In genomic region chr9:6927838-6928237, GRCh38 we compare ENCODE assay signal across 20 cellular contexts.
"Had no signal": no experiment of that assay in that cellular context is flagged by ENCODE, and none has a peak within 500 bp of the region (broad histone marks: within the 10 kb centered on the region; RNA-seq: fewer than 3 reads in every experiment).

No MANE protein-coding gene starts in this region.

- H3K27me3 ChIP-seq: breast epithelium had no signal

- H3K36me3 ChIP-seq: breast epithelium had no signal

- H3K27ac Mint-ChIP-seq: activated CD8-positive, alpha-beta memory T cell treated with anti-CD3 and anti-CD28 coated beads, Interleukin-2, amount 10 ng/mL, durations not matched to agents 7 days and 5 days; activated T-cell treated with anti-CD3 and anti-CD28 coated beads, Interleukin-2, amount 50 U/mL, for 24 hours; activated T-helper 1 cell treated with anti-CD3 and anti-CD28 coated beads, Interleukin-12 subunit alpha, Interleukin-12 subunit beta, Interleukin-2, Interleukin-4 antibody, amounts not matched to agents 30 ng/mL and 10 ng/mL and 1 ng/mL, durations not matched to agents 14 hours and 24 hours and 36 hours had no signal

- H3K27ac ChIP-seq: breast epithelium, KMS-11 had no signal

- H3K9me3 ChIP-seq: breast epithelium had no signal

- DNase-seq: activated CD4-positive, alpha-beta T cell treated with anti-CD3 and anti-CD28 coated beads for 4 hours; activated CD8-positive, alpha-beta memory T cell treated with anti-CD3 and anti-CD28 coated beads, Interleukin-2, amount 10 ng/mL, durations not matched to agents 7 days and 5 days; activated effector memory CD4-positive, alpha-beta T cell treated with anti-CD3 and anti-CD28 coated beads, Interleukin-2, amount 50 U/mL, for 16 hours; activated naive CD4-positive, alpha-beta T cell treated with Interleukin-2 at 50 U/mL for 16 hours; activated T-cell treated with anti-CD3 and anti-CD28 coated beads, Interleukin-2, amount 50 U/mL, for 24 hours; aorta; central memory CD4-positive, alpha-beta T cell; NCI-H1092 treated with DMSO at 0.1 percent for 48 hours; NCI-H1417 treated with DMSO at 0.1 percent for 48 hours; NCI-H1694; NCI-H2029; NCI-H446; NCI-H524; PC-3; SIG-M5; T-helper 2 cell had no signal

- H3K9me3 Mint-ChIP-seq: activated T-cell treated with anti-CD3 and anti-CD28 coated beads, Interleukin-2, amount 50 U/mL, for 24 hours; activated T-helper 1 cell treated with anti-CD3 and anti-CD28 coated beads, Interleukin-12 subunit alpha, Interleukin-12 subunit beta, Interleukin-2, Interleukin-4 antibody, amounts not matched to agents 30 ng/mL and 10 ng/mL and 1 ng/mL, durations not matched to agents 14 hours and 24 hours and 36 hours; IgD-negative memory B cell had no signal

- H3K4me1 ChIP-seq: breast epithelium had no signal

- H3K4me3 Mint-ChIP-seq: activated CD8-positive, alpha-beta memory T cell treated with anti-CD3 and anti-CD28 coated beads, Interleukin-2, amount 10 ng/mL, durations not matched to agents 7 days and 5 days; activated T-cell treated with anti-CD3 and anti-CD28 coated beads, Interleukin-2, amount 50 U/mL, for 24 hours; activated T-helper 1 cell treated with anti-CD3 and anti-CD28 coated beads, Interleukin-12 subunit alpha, Interleukin-12 subunit beta, Interleukin-2, Interleukin-4 antibody, amounts not matched to agents 30 ng/mL and 10 ng/mL and 1 ng/mL, durations not matched to agents 14 hours and 24 hours and 36 hours; IgD-negative memory B cell had no signal

- H3K4me2 ChIP-seq: KMS-11 had no signal

- H3K4me3 ChIP-seq: breast epithelium had no signal

- ATAC-seq: activated CD8-positive, alpha-beta memory T cell treated with anti-CD3 and anti-CD28 coated beads, Interleukin-2, amount 10 ng/mL, durations not matched to agents 7 days and 5 days; PC-3 had no signal

- H3K27me3 Mint-ChIP-seq: activated CD8-positive, alpha-beta memory T cell treated with anti-CD3 and anti-CD28 coated beads, Interleukin-2, amount 10 ng/mL, durations not matched to agents 7 days and 5 days; activated T-cell treated with anti-CD3 and anti-CD28 coated beads, Interleukin-2, amount 50 U/mL, for 24 hours; IgD-negative memory B cell had no signal
